8 cellular contexts compared by ENCODE assay signal in genomic region chr7:26198133-26198780, GRCh38. TPM values are rescaled to one million over a fixed set of nuclear protein-coding genes. Genes with fewer than 3 reads are reported as not detected.
DNase-seq lines count a peak whose midpoint lies in the region; ATAC-seq, FAIRE-seq and TF ChIP-seq lines count a peak whose summit lies in the region.

No MANE protein-coding gene starts in this region.

- peaks cover 62% of the 10 kb centered on the region for H4K20me1 ChIP-seq in HCT116 (ENCODE audit: insufficient read depth)

- ATAC-seq in HCT116 (no peak), HG03432 (IDR thresholded peaks at IDR 0.05; ENCODE audit: unreplicated experiment) (no peak), GM19324 (IDR thresholded peaks at IDR 0.05; ENCODE audit: low FRiP score, unreplicated experiment) (no peak)

- peaks cover 55 to 65% of the 10 kb centered on the region in 2 experiments for H3K36me3 ChIP-seq in HCT116 (ENCODE audit: control insufficient read depth in 1 of 2, insufficient read depth in 2 of 2, low read length in 2 of 2)
- H3K36me3 ChIP-seq in rectal smooth muscle tissue (ENCODE audit: control insufficient read depth, insufficient read depth, low read length), result peaks cover 25% of the 10 kb centered on the region

- peaks cover 5 to 27% of the 10 kb centered on the region in 2 experiments; a peak in 3 of 4 replicates for H3K4me1 ChIP-seq in HCT116 (ENCODE audit: control insufficient read depth in 1 of 2, insufficient read depth in 2 of 2, low read length in 2 of 2)
- H3K4me1 ChIP-seq in rectal smooth muscle tissue (ENCODE audit: control insufficient read depth, insufficient read depth, low read length), result peaks cover 26% of the 10 kb centered on the region

- peak; percentile 82 for TF ChIP-seq CTCF in C4-2B (conservative IDR thresholded peaks at IDR 0.05)
- TF ChIP-seq CTCF in HCT116 (IDR thresholded peaks at IDR 0.05 in 2 of 3, conservative IDR thresholded peaks at IDR 0.05 in 1 of 3; ENCODE audit: borderline replicate concordance in 1 of 3, insufficient read depth in 1 of 3, low read depth in 2 of 3, low read length in 2 of 3), result peak; percentile 31 to 69 (median 54); a peak in 5 of 6 replicates
- TF ChIP-seq CTCF in foreskin fibroblast (IDR thresholded peaks at IDR 0.05; ENCODE audit: low read depth, low read length), result peak; percentile 55

- no TSS peak for BruUV-seq in HCT116 (replicated peaks; lab: Mats Ljungman, UMichigan)

- no peak overlapping the region for H2AFZ ChIP-seq in HCT116 (ENCODE audit: low read depth, low read length, poor library complexity, severe bottlenecking)

- FAIRE-seq in TTC549 (lab: Jason Lieb, UNC), result peak; percentile 13

- peak overlapping the region; percentile 84 for H3K9ac ChIP-seq in HCT116 (ENCODE audit: low read length)
- H3K9ac ChIP-seq in rectal smooth muscle tissue (ENCODE audit: low read length), result peak overlapping the region; percentile 66

- H3K79me2 ChIP-seq in HCT116 (ENCODE audit: insufficient read depth, low read length), result peaks cover 90% of the 10 kb centered on the region

- no peak for DNase-seq in HCT116 (ENCODE audit: low read depth, low spot score)
- DNase-seq in foreskin fibroblast, result no peak
- DNase-seq in NCI-H2029 treated with DMSO at 0.1 percent for 48 hours (lab: John Stamatoyannopoulos, UW), result no peak

- peak overlapping the region; percentile 71 for H3K4me2 ChIP-seq in HCT116 (ENCODE audit: low read length)

- H3K9me2 ChIP-seq in HCT116 (ENCODE audit: insufficient read depth), result no peaks in the 10 kb centered on the region

- H3K27me3 ChIP-seq in HCT116 (ENCODE audit: insufficient read depth, low read length) (no peaks in the 10 kb centered on the region), rectal smooth muscle tissue (ENCODE audit: control insufficient read depth, insufficient read depth, low read length) (no peaks in the 10 kb centered on the region)

- peak overlapping the region; percentile 68 to 93 for H3K4me3 ChIP-seq in HCT116 (replicated peaks in 1 of 2; ENCODE audit: low read depth in 1 of 2, low read length in 2 of 2)
- peak overlapping the region; percentile 89 to 98 for H3K4me3 ChIP-seq in foreskin fibroblast (ENCODE audit: low read depth in 1 of 2, low read length in 2 of 2)
- peak overlapping the region; percentile 95 for H3K4me3 ChIP-seq in rectal smooth muscle tissue (ENCODE audit: low read length)

- CTCF ChIA-PET in HCT116 (lab: Charles Lee), result interaction anchor here (0.8 to 2.5 kb wide), 4 partner anchors 107 to 306 kb away, joined by 3 to 13 read pairs (median 6); no protein-coding TSS in a partner anchor

- no peaks in the 10 kb centered on the region for H3K9me3 ChIP-seq in HCT116 (ENCODE audit: control insufficient read depth in 1 of 2, insufficient read depth in 1 of 2, low read depth in 1 of 2, low read length in 2 of 2)

- TF ChIP-seq RAD21 in HCT116 (IDR thresholded peaks at IDR 0.05; ENCODE audit: low read depth), result peak; percentile 29; the same call in 1 of the 2 replicates

- POLR2A ChIA-PET in HCT116 (lab: Charles Lee), result interaction anchor here (0.8 to 1.8 kb wide), 8 partner anchors 10 to 306 kb away, joined by 3 to 5 read pairs (median 4); partner anchors contain the start of gene NFE2L3

- TF ChIP-seq POLR2A in HCT116 (IDR thresholded peaks at IDR 0.05; ENCODE audit: borderline replicate concordance, extremely low read depth, insufficient read depth, insufficient read length), result no peak

- H3K27ac ChIP-seq in C4-2B, result no peak overlapping the region
- peak overlapping the region; percentile 97; the same call in 1 of the 2 replicates for H3K27ac ChIP-seq in HCT116 (ENCODE audit: low read depth, low read length)
- peak overlapping the region; percentile 97 for H3K27ac ChIP-seq in rectal smooth muscle tissue (ENCODE audit: low read depth, low read length)

- RAD21 ChIA-PET in HCT116 (lab: Charles Lee; ENCODE audit: low non-redundant PET in 1 of 2, low total read pairs in 2 of 2, uncharacterized antibody in 2 of 2, unreplicated experiment in 2 of 2), result interaction anchor here in 1 of 2 experiments (1.1 kb wide), 1 partner anchor 306 kb away, joined by 3 read pairs; no protein-coding TSS in a partner anchor

- intact Hi-C loops in HCT116 (cut with micrococcal nuclease), result loop anchor here (1.0 to 2.0 kb wide), 2 partner anchors 167 to 305 kb away; no protein-coding TSS in a partner anchor

TF ChIP-seq in HCT116, 20 proteins besides CTCF, POLR2A, EP300 and RAD21:
- no peak for TF ChIP-seq FOSL1 (IDR thresholded peaks at IDR 0.05; ENCODE audit: low read depth)
- peak; percentile 36; the same call in 1 of the 2 replicates for TF ChIP-seq POLR2AphosphoS5 (IDR thresholded peaks at IDR 0.05; ENCODE audit: low read depth, low read length)

RNA-seq across cellular contexts. Expression of gene HNRNPA2B1, which starts 2.3 kb away (rescaled TPM):
- total RNA-seq in HCT116 (2021; ENCODE audit: unreplicated experiment), result 870 TPM
- polyA plus RNA-seq in HCT116 (2012), result 635 and 851 TPM in 2 replicates

RNA-seq across cellular contexts. Expression of gene CBX3, which starts 3.3 kb away (rescaled TPM):
- 274 TPM for total RNA-seq in HCT116 (2021; ENCODE audit: unreplicated experiment)
- 57.7 and 80.0 TPM in 2 replicates for polyA plus RNA-seq in HCT116 (2012)

RNA-seq across cellular contexts. Expression of gene NFE2L3, which starts 46.3 kb away (rescaled TPM):
- 27.0 TPM for total RNA-seq in HCT116 (2021; ENCODE audit: unreplicated experiment)
- 9.7 and 16.0 TPM in 2 replicates for polyA plus RNA-seq in HCT116 (2012)
